ENCODE assay signal across 21 cellular contexts in genomic region chr5:97529354-97529753, GRCh38.
"Had no signal": no experiment of that assay in that cellular context is flagged by ENCODE, and none has a peak within 500 bp of the region (broad histone marks: within the 10 kb centered on the region; RNA-seq: fewer than 3 reads in every experiment).

No MANE protein-coding gene starts in this region.

- H3K27ac ChIP-seq: breast epithelium, epithelial cell of prostate, left lung, tibial nerve, vagina had no signal

- H3K9me3 ChIP-seq: breast epithelium, left lung, tibial nerve, vagina had no signal

- H3K4me3 ChIP-seq: breast epithelium, left lung, tibial nerve, vagina had no signal

- ATAC-seq: effector memory CD8-positive, alpha-beta T cell; left lung; natural killer cell; stimulated activated naive B cell treated with anti-CD40 and anti-IgM and Interleukin-4, amounts not matched to agents 10 μg/mL and 1 μg/mL and 100 μg/mL, for 72 hours had no signal

- H3K4me1 ChIP-seq: breast epithelium, vagina had no signal

- H3K36me3 ChIP-seq: breast epithelium, left lung, tibial nerve, vagina had no signal

- DNase-seq: activated CD4-positive, alpha-beta T cell treated with anti-CD3 and anti-CD28 coated beads, Interleukin-2, amount 10 ng/mL, durations not matched to agents 7 days and 5 days; activated CD4-positive, CD25-positive, alpha-beta regulatory T cell; activated CD8-positive, alpha-beta memory T cell treated with anti-CD3 and anti-CD28 coated beads, Interleukin-2, amount 50 U/mL, for 48 hours; activated gamma-delta T cell treated with Interleukin-2 at 50 U/mL for 16 hours; amygdala; cerebellar nuclear complex; effector memory CD8-positive, alpha-beta T cell; kidney; left lung; mammary epithelial cell; natural killer cell; posterior cingulate gyrus; retina; stimulated activated CD4-positive, alpha-beta T cell treated with anti-CD3 and anti-CD28 coated beads, Interleukin-15, amount 100 ng/mL, for 24 hours; stimulated activated CD4-positive, alpha-beta T cell treated with anti-CD3 and anti-CD28 coated beads, Interleukin-4, amount 100 ng/mL, for 1 hour; stimulated activated naive B cell treated with anti-CD40 and anti-IgM and Interleukin-4, amounts not matched to agents 10 μg/mL and 1 μg/mL and 100 μg/mL, for 72 hours; T-helper 2 cell had no signal

- H3K27me3 ChIP-seq: breast epithelium, left lung, tibial nerve, vagina had no signal
